Comparison of ENCODE assay signal across 21 cellular contexts in the genomic region with DNA sequence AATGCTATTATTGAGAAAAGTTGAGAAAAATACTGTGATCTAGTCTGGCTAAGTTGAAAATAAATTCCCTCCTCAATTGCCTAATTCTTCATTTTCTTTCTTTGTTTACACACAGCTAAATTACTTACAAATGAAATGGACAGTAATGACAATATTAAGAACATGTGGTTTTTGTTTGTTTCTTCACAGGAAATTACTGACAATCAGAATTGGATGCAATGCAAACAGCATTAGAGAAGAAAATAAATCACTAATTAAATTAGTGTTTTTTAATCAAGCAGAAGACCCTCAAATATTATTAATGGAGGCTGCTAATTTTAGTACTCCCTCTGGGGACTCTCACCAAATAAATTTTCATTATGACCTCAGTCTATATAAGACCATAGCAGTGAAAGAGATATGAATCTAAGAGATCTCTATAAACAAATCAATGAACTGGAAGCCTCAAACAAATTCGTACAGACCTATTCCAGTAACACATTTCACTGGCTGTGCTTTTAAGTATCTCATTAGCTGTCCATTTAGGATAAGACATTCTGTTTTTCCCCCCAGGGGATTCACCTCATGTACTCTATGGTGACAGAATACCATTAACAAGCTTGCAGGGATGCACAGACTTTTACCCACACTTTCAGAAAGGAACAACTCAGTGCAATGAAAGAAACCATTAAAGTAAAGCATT.
DNase-seq lines count a peak whose midpoint lies in the region; ATAC-seq and TF ChIP-seq lines count a peak whose summit lies in the region.
"Had no signal": no experiment of that assay in that cellular context is flagged by ENCODE, and none has a peak within 500 bp of the region (broad histone marks: within the 10 kb centered on the region; RNA-seq: fewer than 3 reads in every experiment).

No MANE protein-coding gene starts in this region.

- H3K36me3 ChIP-seq in MM.1S (replicated peaks; ENCODE audit: insufficient read depth, low read length) = no peaks in the 10 kb centered on the region
- H3K36me3 ChIP-seq: lower lobe of right lung, ovary, upper lobe of left lung had no signal

- DNase-seq in DMS153 treated with DMSO at 0.1 percent for 48 hours (lab: John Stamatoyannopoulos, UW; ENCODE audit: unreplicated experiment) = peak; percentile 47
- peak; percentile 82 for DNase-seq in NCI-H146 treated with DMSO at 0.1 percent for 48 hours (lab: John Stamatoyannopoulos, UW; ENCODE audit: unreplicated experiment)
- peak; percentile 88 for DNase-seq in NCI-H82 treated with DMSO at 0.1 percent for 48 hours (lab: John Stamatoyannopoulos, UW; ENCODE audit: unreplicated experiment)
- peak; percentile 50 for DNase-seq in left kidney (ENCODE audit: low read depth, low spot score)
- DNase-seq in MM.1S = no peak
- no peak for DNase-seq in hepatic stellate cell (ENCODE audit: low spot score)
- DNase-seq: activated CD4-positive, CD25-positive, alpha-beta regulatory T cell treated with anti-CD3 and anti-CD28 coated beads, Interleukin-2, amount 50 U/mL, for 72 hours; amniotic stem cell; caudate nucleus; CD8-positive, alpha-beta T cell; dorsolateral prefrontal cortex; GOT3; lower lobe of right lung; NCI-H226; ovary; SHP77 treated with DMSO at 0.1 percent for 48 hours; stimulated activated CD4-positive, alpha-beta T cell treated with anti-CD3 and anti-CD28 coated beads, Interleukin-2, amount 100 ng/mL, for 24 hours; stimulated activated naive CD8-positive, alpha-beta T cell treated with anti-CD3 and anti-CD28 coated beads, Interleukin-15, amount 100 ng/mL, for 72 hours; upper lobe of left lung had no signal

- H3F3A ChIP-seq in MM.1S (ENCODE audit: insufficient read depth, low read length) = no peaks in the 10 kb centered on the region

- no peaks in the 10 kb centered on the region for H3K9me3 ChIP-seq in MM.1S (replicated peaks; ENCODE audit: insufficient read depth, low read length)
- H3K9me3 ChIP-seq: lower lobe of right lung, ovary, upper lobe of left lung had no signal

- no peaks in the 10 kb centered on the region for H3K9me2 ChIP-seq in MM.1S (replicated peaks; ENCODE audit: insufficient read depth, low read length)

- H3K27me3 ChIP-seq in MM.1S (replicated peaks; ENCODE audit: insufficient read depth, low read length) = no peaks in the 10 kb centered on the region
- H3K27me3 ChIP-seq: dorsolateral prefrontal cortex, ovary, upper lobe of left lung had no signal

- no peak overlapping the region for H3K4me3 ChIP-seq in MM.1S (ENCODE audit: low read length)
- H3K4me3 ChIP-seq: dorsolateral prefrontal cortex, lower lobe of right lung, ovary, upper lobe of left lung had no signal

- no peak overlapping the region for H3K4me2 ChIP-seq in MM.1S (ENCODE audit: low read depth, low read length)

- H3K27ac ChIP-seq in MM.1S (ENCODE audit: low read length) = no peak overlapping the region
- H3K27ac ChIP-seq: dorsolateral prefrontal cortex, lower lobe of right lung, ovary, upper lobe of left lung had no signal

- no peaks in the 10 kb centered on the region for H4K20me1 ChIP-seq in MM.1S (ENCODE audit: insufficient read depth, low read length)

- no peaks in the 10 kb centered on the region for H3K79me2 ChIP-seq in MM.1S (ENCODE audit: low read length)

- H2AFZ ChIP-seq in MM.1S (ENCODE audit: low read length) = no peak overlapping the region

- no peak for ATAC-seq in GM21723 (IDR thresholded peaks at IDR 0.05; ENCODE audit: unreplicated experiment)
- ATAC-seq in GM21526 (IDR thresholded peaks at IDR 0.05; ENCODE audit: low FRiP score, unreplicated experiment) = no peak
- ATAC-seq: CD8-positive, alpha-beta T cell; lower lobe of right lung; stimulated activated naive CD8-positive, alpha-beta T cell treated with anti-CD3 and anti-CD28 coated beads, Interleukin-15, amount 100 ng/mL, for 72 hours had no signal

- H3K9ac ChIP-seq in MM.1S (ENCODE audit: low read length) = no peak overlapping the region

- no peaks in the 10 kb centered on the region for H3K4me1 ChIP-seq in MM.1S (ENCODE audit: low read length)
- H3K4me1 ChIP-seq: lower lobe of right lung, upper lobe of left lung had no signal

- no peak for TF ChIP-seq CTCF in MM.1S (IDR thresholded peaks at IDR 0.05; ENCODE audit: low read length)

Comparison
In these comparisons a context has a peak if more than half of its experiments do, and no peak if none do; other contexts are left out.
1. DNase-seq: peak in DMS153 treated with DMSO at 0.1 percent for 48 hours (single experiment), NCI-H146 treated with DMSO at 0.1 percent for 48 hours (single experiment), NCI-H82 treated with DMSO at 0.1 percent for 48 hours (single experiment) and left kidney (single experiment); none in MM.1S (single experiment) and hepatic stellate cell (single experiment).